In the genomic region with DNA sequence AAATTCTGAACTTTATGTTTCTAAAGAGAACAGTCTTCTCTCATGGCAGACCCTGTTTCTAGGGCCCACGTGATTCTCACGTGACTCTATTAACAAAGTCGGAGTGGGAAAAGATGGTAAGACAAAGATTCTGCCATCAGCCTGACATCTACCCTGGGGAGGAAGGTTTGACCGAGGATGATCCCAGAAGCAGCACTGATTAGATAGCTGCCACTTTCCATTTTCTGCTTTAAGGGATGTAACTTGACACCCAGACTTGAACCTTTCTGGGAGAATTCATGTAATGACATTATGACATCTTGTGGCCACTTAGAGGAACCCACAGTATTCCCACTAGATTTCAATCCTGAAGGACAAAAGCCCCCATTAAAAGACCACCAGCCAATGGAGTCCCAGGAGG, we compare ENCODE assay signal across 9 cellular contexts.
DNase-seq lines count a peak whose midpoint lies in the region; ATAC-seq and TF ChIP-seq lines count a peak whose summit lies in the region.
"Had no signal": no experiment of that assay in that cellular context is flagged by ENCODE, and none has a peak within 500 bp of the region (broad histone marks: within the 10 kb centered on the region; RNA-seq: fewer than 3 reads in every experiment).

No MANE protein-coding gene starts in this region.

- WGBS in right cardiac atrium: 69% methylated on average over 4 of the region's 4 CpGs

- H3K27me3 ChIP-seq in left ventricle myocardium inferior (ENCODE audit: low read depth) (no peaks in the 10 kb centered on the region), right cardiac atrium (ENCODE audit: control insufficient read depth, insufficient read depth) (no peaks in the 10 kb centered on the region), foreskin keratinocyte (peaks cover 43% of the 10 kb centered on the region), upper lobe of right lung (no peaks in the 10 kb centered on the region)

- intact Hi-C loops in left ventricle myocardium inferior (cut with micrococcal nuclease): no loop called here
- intact Hi-C loops in right cardiac atrium (cut with DNase I): loop anchor here in 1 of 4 donors (10.0 kb wide), 1 partner anchor 310 kb away; no protein-coding TSS in a partner anchor
- intact Hi-C loops in upper lobe of right lung (cut with DNase I): no loop called here
- intact Hi-C loops in sciatic nerve (cut with DNase I): no loop called here

- H3K4me1 ChIP-seq in left ventricle myocardium inferior (peaks cover 13% of the 10 kb centered on the region), right cardiac atrium (ENCODE audit: control insufficient read depth, insufficient read depth, low read length) (no peaks in the 10 kb centered on the region), foreskin keratinocyte (no peaks in the 10 kb centered on the region), upper lobe of right lung (peaks cover 12% of the 10 kb centered on the region)

- H3K36me3 ChIP-seq in left ventricle myocardium inferior (no peaks in the 10 kb centered on the region), upper lobe of right lung (no peaks in the 10 kb centered on the region)

- H3K27ac ChIP-seq in left ventricle myocardium inferior (replicated peaks) (no peak overlapping the region), right cardiac atrium (ENCODE audit: low read length) (no peak overlapping the region), foreskin keratinocyte (no peak overlapping the region), upper lobe of right lung (no peak overlapping the region)

- no peak for DNase-seq in left ventricle myocardium inferior
- DNase-seq in right cardiac atrium: no peak
- DNase-seq in RPMI7951 (ENCODE audit: low read depth): peak; percentile 37
- DNase-seq in foreskin keratinocyte: no peak
- no peak for DNase-seq in upper lobe of right lung
- DNase-seq in sciatic nerve (ENCODE audit: low spot score): no peak
- no peak for DNase-seq in NOMO-1 treated with dmso at 0.1 percent for 144 hours (lab: John Stamatoyannopoulos, UW; ENCODE audit: unreplicated experiment)
- no peak for DNase-seq in NCI-H1436 treated with DMSO at 0.1 percent for 48 hours (lab: John Stamatoyannopoulos, UW)
- DNase-seq: EL had no signal

- ATAC-seq in right cardiac atrium (no peak), foreskin keratinocyte (no peak), upper lobe of right lung (no peak), sciatic nerve (no peak)

- H3K9me3 ChIP-seq in left ventricle myocardium inferior (replicated peaks) (no peaks in the 10 kb centered on the region), right cardiac atrium (ENCODE audit: control insufficient read depth, low read length) (no peaks in the 10 kb centered on the region), upper lobe of right lung (no peaks in the 10 kb centered on the region)

- H3K4me3 ChIP-seq in left ventricle myocardium inferior: no peak overlapping the region
- no peak overlapping the region for H3K4me3 ChIP-seq in right cardiac atrium (ENCODE audit: low read length)
- H3K4me3 ChIP-seq in upper lobe of right lung: no peak overlapping the region

- TF ChIP-seq CTCF in left ventricle myocardium inferior (IDR thresholded peaks at IDR 0.05; ENCODE audit: borderline replicate concordance) (peak; percentile 51), foreskin keratinocyte (conservative IDR thresholded peaks at IDR 0.05) (peak; percentile 42), upper lobe of right lung (IDR thresholded peaks at IDR 0.05) (peak; percentile 24)
